20 cellular contexts compared by ENCODE assay signal in genomic region chr7:40288827-40289226, GRCh38.
DNase-seq lines count a peak whose midpoint lies in the region; ATAC-seq, FAIRE-seq and TF ChIP-seq lines count a peak whose summit lies in the region.
"Had no signal": no experiment of that assay in that cellular context is flagged by ENCODE, and none has a peak within 500 bp of the region (broad histone marks: within the 10 kb centered on the region; RNA-seq: fewer than 3 reads in every experiment).

No MANE protein-coding gene starts in this region.

- no peaks in the 10 kb centered on the region for H3K36me3 ChIP-seq in sigmoid colon
- H3K36me3 ChIP-seq: BLaER1 treated with 17β-estradiol and CSF1 and Interleukin-3, amounts not matched to agents 10 nM and 100 nM; Peyer's patch had no signal

- no peak overlapping the region for H3K27ac ChIP-seq in sigmoid colon
- H3K27ac ChIP-seq: BLaER1 treated with 17β-estradiol and CSF1 and Interleukin-3, amounts not matched to agents 10 nM and 100 nM; Peyer's patch had no signal

- no peaks in the 10 kb centered on the region for H3K4me1 ChIP-seq in sigmoid colon
- H3K4me1 ChIP-seq: Peyer's patch had no signal

- H3K4me1 Mint-ChIP-seq in activated CD8-positive, alpha-beta memory T cell treated with anti-CD3 and anti-CD28 coated beads, Interleukin-2, amount 10 ng/mL, durations not matched to agents 7 days and 5 days = peaks cover 3% of the 10 kb centered on the region

- no peak for DNase-seq in NCI-H128 (lab: John Stamatoyannopoulos, UW; ENCODE audit: unreplicated experiment)
- DNase-seq in activated CD8-positive, alpha-beta memory T cell treated with anti-CD3 and anti-CD28 coated beads, Interleukin-2, amount 10 ng/mL, durations not matched to agents 7 days and 5 days = no peak
- no peak for DNase-seq in sigmoid colon
- DNase-seq in D721Med (ENCODE audit: insufficient read length, low spot score) = no peak
- DNase-seq: DMS 273 treated with DMSO at 0.1 percent for 48 hours, GOT3, KG1, NCI-H1048, NCI-H1694, NCI-H2107, NCI-H446 treated with DMSO at 0.1 percent for 48 hours, NCI-H748 treated with DMSO at 0.1 percent for 48 hours, Peyer's patch, Right ventricle myocardium superior had no signal

- H3K36me3 Mint-ChIP-seq in activated CD8-positive, alpha-beta memory T cell treated with anti-CD3 and anti-CD28 coated beads, Interleukin-2, amount 10 ng/mL, durations not matched to agents 7 days and 5 days = no peaks in the 10 kb centered on the region

- intact Hi-C loops in sigmoid colon (cut with DNase I) = no loop called here

- CTCF ChIA-PET in activated CD8-positive, alpha-beta memory T cell treated with anti-CD3 and anti-CD28 coated beads, Interleukin-2, amount 10 ng/mL, durations not matched to agents 7 days and 5 days (lab: Charles Lee) = no interaction called here

- no peak overlapping the region for H3K4me3 Mint-ChIP-seq in activated CD8-positive, alpha-beta memory T cell treated with anti-CD3 and anti-CD28 coated beads, Interleukin-2, amount 10 ng/mL, durations not matched to agents 7 days and 5 days

- H3K9me3 ChIP-seq in sigmoid colon = no peaks in the 10 kb centered on the region
- H3K9me3 ChIP-seq: BLaER1 treated with 17β-estradiol and CSF1 and Interleukin-3, amounts not matched to agents 10 nM and 100 nM; Peyer's patch had no signal

- ATAC-seq in GM18519 (IDR thresholded peaks at IDR 0.05; ENCODE audit: low FRiP score, unreplicated experiment) = peak; percentile 59
- peak; percentile 78 for ATAC-seq in GM19438 (IDR thresholded peaks at IDR 0.05; ENCODE audit: low read depth, unreplicated experiment)
- ATAC-seq in HG02759 (IDR thresholded peaks at IDR 0.05; ENCODE audit: unreplicated experiment) = peak; percentile 50
- peak; percentile 77 for ATAC-seq in HG03457 (IDR thresholded peaks at IDR 0.05; ENCODE audit: unreplicated experiment)
- no peak for ATAC-seq in activated CD8-positive, alpha-beta memory T cell treated with anti-CD3 and anti-CD28 coated beads, Interleukin-2, amount 10 ng/mL, durations not matched to agents 7 days and 5 days
- ATAC-seq: SK-N-SH treated with all-trans-retinoic acid at 6 μM for 48 hours had no signal

- no peak overlapping the region for H3K27ac Mint-ChIP-seq in activated CD8-positive, alpha-beta memory T cell treated with anti-CD3 and anti-CD28 coated beads, Interleukin-2, amount 10 ng/mL, durations not matched to agents 7 days and 5 days

- no peak for TF ChIP-seq EP300 in sigmoid colon (IDR thresholded peaks at IDR 0.05)

- no peak overlapping the region for H3K4me3 ChIP-seq in sigmoid colon
- H3K4me3 ChIP-seq: BLaER1 treated with 17β-estradiol and CSF1 and Interleukin-3, amounts not matched to agents 10 nM and 100 nM; Peyer's patch had no signal

- FAIRE-seq in D721Med (lab: Jason Lieb, UNC) = no peak

- H3K27me3 Mint-ChIP-seq in activated CD8-positive, alpha-beta memory T cell treated with anti-CD3 and anti-CD28 coated beads, Interleukin-2, amount 10 ng/mL, durations not matched to agents 7 days and 5 days = no peaks in the 10 kb centered on the region

- no peaks in the 10 kb centered on the region for H3K9me3 Mint-ChIP-seq in activated CD8-positive, alpha-beta memory T cell treated with anti-CD3 and anti-CD28 coated beads, Interleukin-2, amount 10 ng/mL, durations not matched to agents 7 days and 5 days (ENCODE audit: low read depth)

- TF ChIP-seq CTCF in sigmoid colon (IDR thresholded peaks at IDR 0.05) = no peak
- TF ChIP-seq CTCF in D721Med (IDR thresholded peaks at IDR 0.05; ENCODE audit: insufficient read depth, missing control alignments) = no peak

- WGBS in sigmoid colon, 2 donors = 80 to 83% methylated on average over 2 of the region's 2 CpGs

- no peaks in the 10 kb centered on the region for H3K27me3 ChIP-seq in sigmoid colon
- H3K27me3 ChIP-seq: BLaER1 treated with 17β-estradiol and CSF1 and Interleukin-3, amounts not matched to agents 10 nM and 100 nM; Peyer's patch had no signal

- no peak for TF ChIP-seq POLR2A in sigmoid colon (IDR thresholded peaks at IDR 0.05)
